ENCODE assay signal across 1 cellular context in the genomic region with DNA sequence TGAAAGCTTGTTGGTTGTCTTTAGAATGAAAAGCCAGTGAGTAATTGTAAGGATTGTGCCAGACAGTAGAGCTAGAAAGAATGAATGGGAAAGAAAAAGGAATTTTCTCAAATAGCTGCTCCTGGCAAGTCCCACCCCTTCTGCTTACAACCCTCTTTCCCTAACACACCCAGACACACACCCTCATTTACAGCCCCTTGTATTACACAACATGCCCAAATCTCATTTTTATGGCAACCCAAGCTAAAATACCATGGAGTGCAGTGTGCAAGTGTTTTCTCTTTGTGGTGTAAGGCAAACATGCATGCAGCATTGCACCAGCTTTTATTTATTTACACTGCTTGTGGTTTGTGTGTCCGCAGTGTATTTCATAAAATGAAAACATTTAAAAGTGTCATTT.
TF ChIP-seq lines count a peak whose summit lies in the region.

No MANE protein-coding gene starts in this region.

TF ChIP-seq in A549, 52 proteins besides CTCF, POLR2A, EP300 and RAD21 (continued from another document):
- TF ChIP-seq, protein P1, sequence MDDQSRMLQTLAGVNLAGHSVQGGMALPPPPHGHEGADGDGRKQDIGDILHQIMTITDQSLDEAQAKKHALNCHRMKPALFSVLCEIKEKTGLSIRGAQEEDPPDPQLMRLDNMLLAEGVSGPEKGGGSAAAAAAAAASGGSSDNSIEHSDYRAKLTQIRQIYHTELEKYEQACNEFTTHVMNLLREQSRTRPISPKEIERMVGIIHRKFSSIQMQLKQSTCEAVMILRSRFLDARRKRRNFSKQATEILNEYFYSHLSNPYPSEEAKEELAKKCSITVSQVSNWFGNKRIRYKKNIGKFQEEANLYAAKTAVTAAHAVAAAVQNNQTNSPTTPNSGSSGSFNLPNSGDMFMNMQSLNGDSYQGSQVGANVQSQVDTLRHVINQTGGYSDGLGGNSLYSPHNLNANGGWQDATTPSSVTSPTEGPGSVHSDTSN (IDR thresholded peaks at IDR 0.05), result no peak
- no peak for TF ChIP-seq CBX8 (IDR thresholded peaks at IDR 0.05)
- no peak for TF ChIP-seq TFCP2L1 (CRISPR knock-in tag; IDR thresholded peaks at IDR 0.05)
- TF ChIP-seq, protein P2, sequence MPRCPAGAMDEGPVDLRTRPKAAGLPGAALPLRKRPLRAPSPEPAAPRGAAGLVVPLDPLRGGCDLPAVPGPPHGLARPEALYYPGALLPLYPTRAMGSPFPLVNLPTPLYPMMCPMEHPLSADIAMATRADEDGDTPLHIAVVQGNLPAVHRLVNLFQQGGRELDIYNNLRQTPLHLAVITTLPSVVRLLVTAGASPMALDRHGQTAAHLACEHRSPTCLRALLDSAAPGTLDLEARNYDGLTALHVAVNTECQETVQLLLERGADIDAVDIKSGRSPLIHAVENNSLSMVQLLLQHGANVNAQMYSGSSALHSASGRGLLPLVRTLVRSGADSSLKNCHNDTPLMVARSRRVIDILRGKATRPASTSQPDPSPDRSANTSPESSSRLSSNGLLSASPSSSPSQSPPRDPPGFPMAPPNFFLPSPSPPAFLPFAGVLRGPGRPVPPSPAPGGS (IDR thresholded peaks at IDR 0.05), result no peak
